Comparison of ENCODE assay signal across 8 cellular contexts in genomic region chr3:42683875-42684593, GRCh38. TPM values are rescaled to one million over a fixed set of nuclear protein-coding genes. Genes with fewer than 3 reads are reported as not detected.
DNase-seq lines count a peak whose midpoint lies in the region; ATAC-seq and TF ChIP-seq lines count a peak whose summit lies in the region.

No MANE protein-coding gene starts in this region.

- H3K4me3 Mint-ChIP-seq in activated T-cell treated with anti-CD3 and anti-CD28 coated beads, Interleukin-2, amount 50 U/mL, for 72 hours, result no peak overlapping the region

- no peaks in the 10 kb centered on the region for H3K4me1 ChIP-seq in A673 (ENCODE audit: insufficient read depth, low read length, poor library complexity, severe bottlenecking)
- H3K4me1 ChIP-seq in cardiac muscle cell (ENCODE audit: low read depth), result peaks cover 14% of the 10 kb centered on the region

- H3K27me3 ChIP-seq in A673 (replicated peaks; ENCODE audit: insufficient read depth, low read depth, low read length, poor library complexity), result no peaks in the 10 kb centered on the region
- no peaks in the 10 kb centered on the region for H3K27me3 ChIP-seq in cardiac muscle cell

- H3K27ac Mint-ChIP-seq in activated T-cell treated with anti-CD3 and anti-CD28 coated beads, Interleukin-2, amount 50 U/mL, for 72 hours, result no peak overlapping the region

- H3K27ac ChIP-seq in A673 (ENCODE audit: low read depth, low read length, poor library complexity, severe bottlenecking) (no peak overlapping the region), cardiac muscle cell (peak overlapping the region; percentile 48)

- peaks cover 1 to 2% of the 10 kb centered on the region in 2 donors for H3K9me3 Mint-ChIP-seq in activated T-cell treated with anti-CD3 and anti-CD28 coated beads, Interleukin-2, amount 50 U/mL, for 72 hours

- POLR2A ChIA-PET in A673 (lab: Charles Lee; ENCODE audit: low non-redundant PET), result no interaction called here
- POLR2A ChIA-PET in GM10248 (lab: Yijun Ruan, JAX), result interaction anchor here (0.7 kb wide), 1 partner anchor 736 kb away, joined by 6 read pairs; no protein-coding TSS in a partner anchor

- H3K36me3 ChIP-seq in A673 (ENCODE audit: insufficient read depth, low read length, poor library complexity, severe bottlenecking) (no peaks in the 10 kb centered on the region), cardiac muscle cell (no peaks in the 10 kb centered on the region)

- H3K9me3 ChIP-seq in A673 (ENCODE audit: low read depth, low read length, poor library complexity, severe bottlenecking) (no peaks in the 10 kb centered on the region), cardiac muscle cell (ENCODE audit: low read depth) (no peaks in the 10 kb centered on the region)

- CTCF ChIA-PET in A673 (lab: Charles Lee) (no interaction called here), GM10248 (lab: Yijun Ruan, JAX) (interaction anchor here (1.9 kb wide), 1 partner anchor 9 kb away, joined by 7 read pairs; no protein-coding TSS in a partner anchor)

- intact Hi-C loops in A673 (cut with micrococcal nuclease; ENCODE audit: unreplicated experiment), result no loop called here

- peaks cover 44% of the 10 kb centered on the region for H3K27me3 Mint-ChIP-seq in activated T-cell treated with anti-CD3 and anti-CD28 coated beads, Interleukin-2, amount 50 U/mL, for 72 hours (ENCODE audit: low read depth)

- H3K4me1 Mint-ChIP-seq in activated T-cell treated with anti-CD3 and anti-CD28 coated beads, Interleukin-2, amount 50 U/mL, for 72 hours (ENCODE audit: low read depth), result peaks cover 31% of the 10 kb centered on the region

- no TSS peak for BruUV-seq in A673 (replicated peaks; lab: Mats Ljungman, UMichigan)

- peaks cover 4 to 6% of the 10 kb centered on the region in 2 donors for H3K36me3 Mint-ChIP-seq in activated T-cell treated with anti-CD3 and anti-CD28 coated beads, Interleukin-2, amount 50 U/mL, for 72 hours (ENCODE audit: insufficient read depth in 2 of 2)

- peak; percentile 94 to 95 for ATAC-seq in activated T-cell treated with anti-CD3 and anti-CD28 coated beads, Interleukin-2, amount 50 U/mL, for 72 hours (replicated peaks in 1 of 2)
- ATAC-seq in GM18868 (IDR thresholded peaks at IDR 0.05; ENCODE audit: unreplicated experiment) (no peak), HG02623 (IDR thresholded peaks at IDR 0.05; ENCODE audit: unreplicated experiment) (no peak)

- TF ChIP-seq CTCF in A673 (conservative IDR thresholded peaks at IDR 0.05; ENCODE audit: low read depth, low read length) (no peak), cardiac muscle cell (IDR thresholded peaks at IDR 0.05; ENCODE audit: low read depth, low read length) (no peak), GM10248 (IDR thresholded peaks at IDR 0.05; ENCODE audit: control extremely low read depth, extremely low read depth, low read depth, missing control alignments) (no peak)

- H3K4me3 ChIP-seq in A673 (ENCODE audit: low read depth, low read length, poor library complexity, severe bottlenecking), result no peak overlapping the region
- H3K4me3 ChIP-seq in cardiac muscle cell, result no peak overlapping the region

- DNase-seq in A673 (ENCODE audit: low spot score) (peak; percentile 44), HS-5 (ENCODE audit: low read depth) (peak; percentile 64), cardiac muscle cell (ENCODE audit: low read depth in 1 of 2, low spot score in 1 of 2) (peak; percentile 60 to 92), smooth muscle cell of the brain vasculature (ENCODE audit: low read depth, low spot score) (peak; percentile 6), GM10248 (ENCODE audit: extremely low spot score) (no peak)
- DNase-seq in activated T-cell treated with anti-CD3 and anti-CD28 coated beads, Interleukin-2, amount 50 U/mL, for 72 hours, result peak; percentile 45 to 52

RNA-seq across cellular contexts. Expression of gene KLHL40, which starts 1.3 kb away (rescaled TPM):
- total RNA-seq in A673 (2021) (not detected in 2 replicates), cardiac muscle cell (0.14 and 0.39 TPM in 2 replicates)
- total RNA-seq in activated T-cell treated with anti-CD3 and anti-CD28 coated beads, Interleukin-2, amount 50 U/mL, for 72 hours, result not detected
- 0.39 and 0.66 TPM in 2 replicates for polyA plus RNA-seq in cardiac muscle cell

RNA-seq across cellular contexts. Expression of gene HHATL, which starts 18.6 kb away (rescaled TPM):
- total RNA-seq in A673 (2021) (not detected in 2 replicates), cardiac muscle cell (4.6 and 7.8 TPM in 2 replicates)
- not detected for total RNA-seq in activated T-cell treated with anti-CD3 and anti-CD28 coated beads, Interleukin-2, amount 50 U/mL, for 72 hours
- 8.1 and 17.4 TPM in 2 replicates for polyA plus RNA-seq in cardiac muscle cell

RNA-seq across cellular contexts. Expression of gene ZBTB47, which starts 30.5 kb away (rescaled TPM):
- total RNA-seq in A673 (2021) (4.4 and 4.5 TPM in 2 replicates), cardiac muscle cell (20.0 and 30.1 TPM in 2 replicates)
- under 1 TPM; 0.55 to 0.69 TPM for total RNA-seq in activated T-cell treated with anti-CD3 and anti-CD28 coated beads, Interleukin-2, amount 50 U/mL, for 72 hours
- polyA plus RNA-seq in cardiac muscle cell, result 4.1 and 5.4 TPM in 2 replicates

Comparison
In these comparisons a context has a peak if more than half of its experiments do, and no peak if none do; other contexts are left out.
1. ATAC-seq: peak in activated T-cell treated with anti-CD3 and anti-CD28 coated beads, Interleukin-2, amount 50 U/mL, for 72 hours (2 of 2); none in GM18868 (single experiment) and HG02623 (single experiment).